In genomic region chr18:30034818-30035217, GRCh38 we compare ENCODE assay signal across 30 cellular contexts.
DNase-seq lines count a peak whose midpoint lies in the region; ATAC-seq, FAIRE-seq and TF ChIP-seq lines count a peak whose summit lies in the region.
"Had no signal": no experiment of that assay in that cellular context is flagged by ENCODE, and none has a peak within 500 bp of the region (broad histone marks: within the 10 kb centered on the region; RNA-seq: fewer than 3 reads in every experiment).

No MANE protein-coding gene starts in this region.

- TF ChIP-seq CTCF in A549 (IDR thresholded peaks at IDR 0.05) (no peak), HEK293 (tag by site-specific recombination; IDR thresholded peaks at IDR 0.05) (no peak)

- H3K9me3 ChIP-seq in A549 (no peaks in the 10 kb centered on the region), HEK293 (ENCODE audit: control insufficient read depth, insufficient read depth, low read depth, low read length) (no peaks in the 10 kb centered on the region)
- H3K9me3 ChIP-seq: BE2C, Caco-2 had no signal

- no peaks in the 10 kb centered on the region for H3K36me3 ChIP-seq in HEK293 (ENCODE audit: control insufficient read depth in 2 of 2, insufficient read depth in 1 of 2, low read length in 2 of 2)
- H3K36me3 ChIP-seq: BE2C; BLaER1; BLaER1 treated with 17β-estradiol and CSF1 and Interleukin-3, amounts not matched to agents 10 nM and 100 nM had no signal

- no peak for FAIRE-seq in A549 (lab: Jason Lieb, UNC)
- FAIRE-seq: A204.1, D721Med had no signal

- no peak for DNase-seq in A549 (ENCODE audit: low read depth in 1 of 2, low spot score in 1 of 2)
- no peak for DNase-seq in NCI-H526 treated with DMSO at 0.1 percent for 48 hours (lab: John Stamatoyannopoulos, UW)
- DNase-seq: 8988T; ACHN; AML-193; BE2C; C1 segment of cervical spinal cord; Caco-2; Calu3; CD4-positive, alpha-beta memory T cell; CD4-positive, alpha-beta T cell; CD4-positive, CD25-positive, alpha-beta regulatory T cell; CD8-positive, alpha-beta memory T cell; CD8-positive, alpha-beta T cell; COR-L47; DMS 273 treated with DMSO at 0.1 percent for 48 hours; DMS153; DMS53; DMS79; DMS79 treated with DMSO at 0.1 percent for 48 hours; DND-41; EL had no signal

- WGBS in A549 (ENCODE audit: missing lambda C conversion rate): 29% methylated on average over 3 of the region's 3 CpGs

- TF ChIP-seq EP300 in A549 (IDR thresholded peaks at IDR 0.05): no peak

- H3K27ac ChIP-seq in A549 (no peak overlapping the region), HEK293 (ENCODE audit: extremely low read depth, low read depth, low read length) (no peak overlapping the region)
- H3K27ac ChIP-seq: 22Rv1; BLaER1; BLaER1 treated with 17β-estradiol and CSF1 and Interleukin-3, amounts not matched to agents 10 nM and 100 nM; C4-2B had no signal

- TF ChIP-seq RAD21 in A549 (conservative IDR thresholded peaks at IDR 0.05 in 1 of 2, IDR thresholded peaks at IDR 0.05 in 1 of 2): no peak

- CTCF ChIA-PET in A549 (lab: Yijun Ruan, JAX) (no interaction called here), HEK293 (lab: Yijun Ruan, JAX) (no interaction called here)

- no peaks in the 10 kb centered on the region for H3K4me1 ChIP-seq in A549
- no peaks in the 10 kb centered on the region for H3K4me1 ChIP-seq in HEK293 (ENCODE audit: control insufficient read depth, insufficient read depth, low read length)
- H3K4me1 ChIP-seq: BE2C; BLaER1; BLaER1 treated with 17β-estradiol and CSF1 and Interleukin-3, amounts not matched to agents 10 nM and 100 nM; Caco-2 had no signal

- H3K4me3 ChIP-seq in A549: no peak overlapping the region
- H3K4me3 ChIP-seq in HEK293 (ENCODE audit: low read depth, low read length): no peak overlapping the region
- H3K4me3 ChIP-seq: BLaER1; BLaER1 treated with 17β-estradiol and CSF1 and Interleukin-3, amounts not matched to agents 10 nM and 100 nM had no signal

- no peak for TF ChIP-seq POLR2A in A549 (IDR thresholded peaks at IDR 0.05; ENCODE audit: low read length)

- no peak for ATAC-seq in A549
- no peak for ATAC-seq in HG02852 (IDR thresholded peaks at IDR 0.05; ENCODE audit: unreplicated experiment)
- ATAC-seq: CD8-positive, alpha-beta T cell had no signal

- no peak overlapping the region for H3K4me2 ChIP-seq in A549
- H3K4me2 ChIP-seq: BLaER1; BLaER1 treated with 17β-estradiol and CSF1 and Interleukin-3, amounts not matched to agents 10 nM and 100 nM had no signal

- POLR2A ChIA-PET in A549 (lab: Yijun Ruan, JAX) (no interaction called here), HEK293 (lab: Yijun Ruan, JAX) (no interaction called here)

TF ChIP-seq in A549, 52 proteins besides CTCF, POLR2A, EP300 and RAD21:
- TF ChIP-seq NPAS2 (CRISPR knock-in tag; IDR thresholded peaks at IDR 0.05; ENCODE audit: borderline replicate concordance): no peak
- peak; percentile 44 for TF ChIP-seq ZFP36 (IDR thresholded peaks at IDR 0.05; ENCODE audit: borderline replicate concordance, partially characterized antibody)
- no peak for TF ChIP-seq TP53 (CRISPR knock-in tag; IDR thresholded peaks at IDR 0.05)
- no peak for TF ChIP-seq BHLHE40 (IDR thresholded peaks at IDR 0.05; ENCODE audit: low read depth, low read length)
- TF ChIP-seq PBX3 (IDR thresholded peaks at IDR 0.05): no peak
- TF ChIP-seq HOXB5 (CRISPR knock-in tag; IDR thresholded peaks at IDR 0.05): no peak

TF ChIP-seq in HEK293, 187 proteins besides CTCF, POLR2A, EP300 and RAD21:
- TF ChIP-seq ZNF324 (tag by site-specific recombination; IDR thresholded peaks at IDR 0.05): no peak
- no peak for TF ChIP-seq ZNF514 (tag by site-specific recombination; IDR thresholded peaks at IDR 0.05)
- peak; percentile 69 for TF ChIP-seq SETDB1 (IDR thresholded peaks at IDR 0.05; ENCODE audit: insufficient read length, low read length)
- TF ChIP-seq ZNF585B (tag by site-specific recombination; IDR thresholded peaks at IDR 0.05): peak; percentile 71
- TF ChIP-seq ZNF398 (tag by site-specific recombination; IDR thresholded peaks at IDR 0.05): no peak
